20 cellular contexts compared by ENCODE assay signal in genomic region chr3:62128028-62128427, GRCh38.
DNase-seq lines count a peak whose midpoint lies in the region; ATAC-seq and TF ChIP-seq lines count a peak whose summit lies in the region.
"Had no signal": no experiment of that assay in that cellular context is flagged by ENCODE, and none has a peak within 500 bp of the region (broad histone marks: within the 10 kb centered on the region; RNA-seq: fewer than 3 reads in every experiment).

No MANE protein-coding gene starts in this region.

- H3K9me3 ChIP-seq in subcutaneous abdominal adipose tissue (ENCODE audit: control insufficient read depth in 5 of 5, low read length in 5 of 5) (peaks cover 0 to 2% (median 2%) of the 10 kb centered on the region in 5 donors), WERI-Rb-1 (ENCODE audit: severe bottlenecking) (no peaks in the 10 kb centered on the region)
- H3K9me3 ChIP-seq: pancreas, SJCRH30 had no signal

- DNase-seq in Kasumi-1 (lab: John Stamatoyannopoulos, UW) (peak; percentile 87 to 90), SKM-1 treated with dmso at 0.1 percent for 144 hours (lab: John Stamatoyannopoulos, UW; ENCODE audit: unreplicated experiment) (peak; percentile 93), inferior parietal cortex (ENCODE audit: extremely low spot score) (peak; percentile 36), natural killer cell (no peak), WERI-Rb-1 (no peak)
- DNase-seq: activated CD8-positive, alpha-beta T cell treated with anti-CD3 and anti-CD28 coated beads, Interleukin-2, amount 10 ng/mL, durations not matched to agents 7 days and 5 days; activated naive CD4-positive, alpha-beta T cell treated with anti-CD3 and anti-CD28 coated beads, Interleukin-2, amount 50 U/mL, for 16 hours; activated T-cell treated with anti-CD3 and anti-CD28 coated beads, Interleukin-2, amount 50 U/mL, for 4 hours; endodermal cell; foreskin keratinocyte; NCI-H187 treated with DMSO at 0.1 percent for 48 hours; NCI-H446 treated with DMSO at 0.1 percent for 48 hours; pancreas; stimulated activated CD8-positive, alpha-beta memory T cell treated with anti-CD3 and anti-CD28 coated beads, Interleukin-4, amount 100 ng/mL, for 48 hours had no signal

- no peak overlapping the region for H3K4me3 Mint-ChIP-seq in natural killer cell
- H3K4me3 Mint-ChIP-seq: activated CD8-positive, alpha-beta T cell treated with anti-CD3 and anti-CD28 coated beads, Interleukin-2, amount 10 ng/mL, durations not matched to agents 7 days and 5 days; activated T-cell treated with anti-CD3 and anti-CD28 coated beads, Interleukin-2, amount 50 U/mL, for 4 hours; CD14-positive monocyte; endodermal cell; T-helper 2 cell treated with Interferon-gamma antibody and Interleukin-4, amounts not matched to agents 5 μg/mL and 100 μg/mL, for 36 hours had no signal

- no peaks in the 10 kb centered on the region for H3K4me1 Mint-ChIP-seq in natural killer cell
- H3K4me1 Mint-ChIP-seq: CD14-positive monocyte had no signal

- peaks cover 2% of the 10 kb centered on the region in 2 donors for H3K9me3 Mint-ChIP-seq in natural killer cell
- H3K9me3 Mint-ChIP-seq: activated T-cell treated with anti-CD3 and anti-CD28 coated beads, Interleukin-2, amount 50 U/mL, for 4 hours; T-helper 2 cell treated with Interferon-gamma antibody and Interleukin-4, amounts not matched to agents 5 μg/mL and 100 μg/mL, for 36 hours had no signal

- no peaks in the 10 kb centered on the region for H3K27me3 Mint-ChIP-seq in natural killer cell (ENCODE audit: low read depth in 2 of 2)

- ATAC-seq in natural killer cell, result no peak
- ATAC-seq in GM19397 (IDR thresholded peaks at IDR 0.05; ENCODE audit: unreplicated experiment), result no peak
- ATAC-seq: activated CD8-positive, alpha-beta T cell treated with anti-CD3 and anti-CD28 coated beads, Interleukin-2, amount 10 ng/mL, durations not matched to agents 7 days and 5 days; activated T-cell treated with anti-CD3 and anti-CD28 coated beads, Interleukin-2, amount 50 U/mL, for 4 hours; foreskin keratinocyte; left lobe of liver had no signal

- peaks cover 0 to 46% (median 26%) of the 10 kb centered on the region in 5 donors for H3K4me1 ChIP-seq in subcutaneous abdominal adipose tissue (ENCODE audit: control insufficient read depth in 5 of 5, insufficient read depth in 5 of 5, low read length in 5 of 5)
- H3K4me1 ChIP-seq: foreskin keratinocyte, pancreas had no signal

- H3K36me3 ChIP-seq in subcutaneous abdominal adipose tissue (ENCODE audit: control insufficient read depth in 5 of 5, insufficient read depth in 5 of 5, low read length in 5 of 5) (no peaks in the 10 kb centered on the region), WERI-Rb-1 (no peaks in the 10 kb centered on the region)
- H3K36me3 ChIP-seq: pancreas, SJCRH30 had no signal

- peak overlapping the region; percentile 21 for H3K27ac ChIP-seq in subcutaneous abdominal adipose tissue (ENCODE audit: low read depth, low read length)
- no peak overlapping the region for H3K27ac ChIP-seq in WERI-Rb-1
- H3K27ac ChIP-seq: foreskin keratinocyte, pancreas, SJCRH30 had no signal

- intact Hi-C loops in natural killer cell (cut with micrococcal nuclease), result no loop called here

- H3K4me3 ChIP-seq in subcutaneous abdominal adipose tissue (ENCODE audit: low read depth in 1 of 5, low read length in 5 of 5), result no peak overlapping the region
- no peak overlapping the region for H3K4me3 ChIP-seq in WERI-Rb-1 (ENCODE audit: low read depth, low read length)
- H3K4me3 ChIP-seq: pancreas, SJCRH30 had no signal

- H3K27ac Mint-ChIP-seq in natural killer cell, result no peak overlapping the region
- H3K27ac Mint-ChIP-seq: activated CD8-positive, alpha-beta T cell treated with anti-CD3 and anti-CD28 coated beads, Interleukin-2, amount 10 ng/mL, durations not matched to agents 7 days and 5 days; CD14-positive monocyte; T-helper 2 cell treated with Interferon-gamma antibody and Interleukin-4, amounts not matched to agents 5 μg/mL and 100 μg/mL, for 36 hours had no signal

- TF ChIP-seq CTCF in natural killer cell (IDR thresholded peaks at IDR 0.05) (no peak), WERI-Rb-1 (IDR thresholded peaks at IDR 0.05; ENCODE audit: low read depth, low read length) (no peak)

- H3K36me3 Mint-ChIP-seq in natural killer cell, result no peaks in the 10 kb centered on the region
- H3K36me3 Mint-ChIP-seq: CD14-positive monocyte had no signal

- H3K9ac ChIP-seq in subcutaneous abdominal adipose tissue (ENCODE audit: low read length in 5 of 5), result no peak overlapping the region

- H3K27me3 ChIP-seq in subcutaneous abdominal adipose tissue (ENCODE audit: control insufficient read depth in 5 of 5, insufficient read depth in 4 of 5, low read length in 5 of 5), result no peaks in the 10 kb centered on the region
- H3K27me3 ChIP-seq in WERI-Rb-1 (ENCODE audit: insufficient read depth, low read depth, severe bottlenecking), result no peaks in the 10 kb centered on the region
- H3K27me3 ChIP-seq: foreskin keratinocyte, pancreas, SJCRH30 had no signal

Comparison
In these comparisons a context has a peak if more than half of its experiments do, and no peak if none do; other contexts are left out.
1. DNase-seq: peak in Kasumi-1 (2 of 2), SKM-1 treated with dmso at 0.1 percent for 144 hours (single experiment) and inferior parietal cortex (single experiment); none in natural killer cell (single experiment) and WERI-Rb-1 (single experiment).